1 cellular context compared by ENCODE assay signal in genomic region chr10:62709200-62709599, GRCh38.
TF ChIP-seq lines count a peak whose summit lies in the region.

No MANE protein-coding gene starts in this region.

TF ChIP-seq in GM12878, 131 proteins besides CTCF, POLR2A, EP300 and RAD21 (continued from another document):
- TF ChIP-seq ZBTB33 (IDR thresholded peaks at IDR 0.05): no peak
- TF ChIP-seq USF2 (IDR thresholded peaks at IDR 0.05; ENCODE audit: borderline replicate concordance, low read depth, low read length): no peak
- no peak for TF ChIP-seq BRCA1 (IDR thresholded peaks at IDR 0.05; ENCODE audit: low read depth, low read length)
- peak; percentile 48 for TF ChIP-seq ATF2 (IDR thresholded peaks at IDR 0.05; ENCODE audit: low read length)
- no peak for TF ChIP-seq BMI1 (IDR thresholded peaks at IDR 0.05; ENCODE audit: borderline replicate concordance)
- no peak for TF ChIP-seq CEBPB (IDR thresholded peaks at IDR 0.05; ENCODE audit: borderline replicate concordance in 1 of 2, low read depth in 2 of 2, low read length in 2 of 2)
- no peak for TF ChIP-seq NKRF (conservative IDR thresholded peaks at IDR 0.05)
- TF ChIP-seq MLLT1 (IDR thresholded peaks at IDR 0.05): no peak
- TF ChIP-seq SMC3 (IDR thresholded peaks at IDR 0.05; ENCODE audit: borderline replicate concordance, low read length): no peak
- TF ChIP-seq FOXM1 (IDR thresholded peaks at IDR 0.05; ENCODE audit: low read depth, low read length): peak; percentile 70; the same call in 1 of the 2 replicates
- TF ChIP-seq CREB1 (IDR thresholded peaks at IDR 0.05; ENCODE audit: low read depth): peak; percentile 22; the same call in 1 of the 2 replicates
- TF ChIP-seq PAX8 (IDR thresholded peaks at IDR 0.05): no peak
- TF ChIP-seq CREM (IDR thresholded peaks at IDR 0.05; ENCODE audit: low read depth): peak; percentile 28; the same call in 1 of the 2 replicates
- no peak for TF ChIP-seq USF1 (IDR thresholded peaks at IDR 0.05; ENCODE audit: borderline replicate concordance, extremely low read length, insufficient read depth, low read depth, low read length)
- TF ChIP-seq ATF7 (IDR thresholded peaks at IDR 0.05; ENCODE audit: low read depth): no peak
- TF ChIP-seq POLR2AphosphoS5 (IDR thresholded peaks at IDR 0.05; ENCODE audit: low read length): no peak
